Comparison of ENCODE assay signal across 23 cellular contexts in genomic region chr17:17670701-17671319, GRCh38.
"Had no signal": no experiment of that assay in that cellular context is flagged by ENCODE, and none has a peak within 500 bp of the region (broad histone marks: within the 10 kb centered on the region; RNA-seq: fewer than 3 reads in every experiment).

No MANE protein-coding gene starts in this region.

- H3K4me1 ChIP-seq: tibial nerve had no signal

- H3K9me3 ChIP-seq: suprapubic skin, tibial nerve had no signal

- ATAC-seq: activated CD8-positive, alpha-beta T cell treated with anti-CD3 and anti-CD28 coated beads, Interleukin-2, amount 10 ng/mL, durations not matched to agents 7 days and 5 days; effector memory CD8-positive, alpha-beta T cell; esophagus mucosa; stimulated activated naive CD8-positive, alpha-beta T cell treated with anti-CD3 and anti-CD28 coated beads, Interleukin-15, amount 100 ng/mL, for 72 hours had no signal

- H3K4me3 ChIP-seq: dorsolateral prefrontal cortex, suprapubic skin, tibial nerve had no signal

- H3K36me3 ChIP-seq: brain microvascular endothelial cell, suprapubic skin, tibial nerve, WERI-Rb-1 had no signal

- H3K27me3 ChIP-seq: brain microvascular endothelial cell, dorsolateral prefrontal cortex, suprapubic skin, tibial nerve had no signal

- H3K27ac ChIP-seq: brain microvascular endothelial cell, suprapubic skin, tibial nerve, WERI-Rb-1 had no signal

- FAIRE-seq: colon, endothelial cell of umbilical vein, TTC549 had no signal

- DNase-seq: activated CD4-positive, alpha-beta T cell treated with anti-CD3 and anti-CD28 coated beads for 1 hour; activated CD4-positive, alpha-beta T cell treated with anti-CD3 and anti-CD28 coated beads, Interleukin-2, amount 50 U/mL, for 1 hour; activated CD8-positive, alpha-beta T cell treated with anti-CD3 and anti-CD28 coated beads, Interleukin-2, amount 10 ng/mL, durations not matched to agents 7 days and 5 days; activated gamma-delta T cell treated with Interleukin-2 at 50 U/mL for 16 hours; anterior cingulate cortex; brain microvascular endothelial cell; central memory CD4-positive, alpha-beta T cell; dorsolateral prefrontal cortex; effector memory CD8-positive, alpha-beta T cell; foreskin melanocyte; hippocampal formation; mesenchymal stem cell; naive B cell; retina; stimulated activated CD4-positive, alpha-beta T cell treated with anti-CD3 and anti-CD28 coated beads, Interleukin-4, amount 100 ng/mL, for 24 hours; stimulated activated naive CD8-positive, alpha-beta T cell treated with anti-CD3 and anti-CD28 coated beads, Interleukin-15, amount 100 ng/mL, for 72 hours; WERI-Rb-1 had no signal
